In the genomic region with DNA sequence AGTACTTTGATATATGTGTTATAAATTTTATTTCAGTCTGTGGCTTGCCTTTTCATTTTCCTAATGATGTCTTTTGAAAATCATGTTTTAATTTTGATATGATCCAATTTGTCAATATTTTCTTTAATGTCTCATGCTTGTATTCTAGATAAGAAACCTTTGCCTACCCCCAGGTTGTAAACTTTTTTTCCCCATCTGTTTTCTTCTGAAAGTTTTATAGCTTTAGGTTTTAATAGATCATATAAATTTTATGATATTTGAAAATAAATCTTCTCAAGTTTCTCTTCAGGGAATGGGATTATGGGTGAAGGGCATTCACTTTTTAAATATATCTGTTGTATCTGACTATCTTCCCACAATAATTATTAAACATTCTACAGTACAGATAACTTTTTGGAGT, we compare ENCODE assay signal across 18 cellular contexts.
"Had no signal": no experiment of that assay in that cellular context is flagged by ENCODE, and none has a peak within 500 bp of the region (broad histone marks: within the 10 kb centered on the region; RNA-seq: fewer than 3 reads in every experiment).

No MANE protein-coding gene starts in this region.

- H3K27ac ChIP-seq: SJSA1, SK-N-MC had no signal

- DNase-seq: KBM-7, MG63, NCI-H1092, NCI-H1105 treated with DMSO at 0.1 percent for 48 hours, NCI-H1417 treated with DMSO at 0.1 percent for 48 hours, NCI-H187, NCI-H2029, NCI-H2081 treated with DMSO at 0.1 percent for 48 hours, NCI-H2171 treated with DMSO at 0.1 percent for 48 hours, NCI-H524, NCI-H526 treated with DMSO at 0.1 percent for 48 hours, NCI-H748 treated with DMSO at 0.1 percent for 48 hours, Right ventricle myocardium superior, RPMI8226, SIG-M5 had no signal

- H3K4me1 ChIP-seq: SJSA1 had no signal

- H3K9me3 ChIP-seq: MG63, SJSA1 had no signal

- H3K4me3 ChIP-seq: MG63, SJSA1, SK-N-MC had no signal

- H3K27me3 ChIP-seq: MG63, SJSA1 had no signal

- FAIRE-seq: RCC 7860 had no signal

- H3K36me3 ChIP-seq: MG63, SJSA1 had no signal
